ENCODE assay signal across 9 cellular contexts in genomic region chr9:117665601-117666377, GRCh38. TPM values are rescaled to one million over a fixed set of nuclear protein-coding genes. Genes with fewer than 3 reads are reported as not detected.
"Had no signal": no experiment of that assay in that cellular context is flagged by ENCODE, and none has a peak within 500 bp of the region (broad histone marks: within the 10 kb centered on the region; RNA-seq: fewer than 3 reads in every experiment).

No MANE protein-coding gene starts in this region.

- H3K27ac Mint-ChIP-seq: GM23338, HFFc6, IgD-negative memory B cell had no signal

- H3K9me3 Mint-ChIP-seq: HFFc6 had no signal

- H3K9me3 ChIP-seq: HAP-1 had no signal

- H2AFZ ChIP-seq: GM23338 had no signal

- H3K4me2 ChIP-seq: GM23338 had no signal

- H3K27ac ChIP-seq: HL-60 had no signal

- H3K4me1 Mint-ChIP-seq: GM23338, IgD-negative memory B cell had no signal

- H3K4me3 Mint-ChIP-seq: GM23338, HFFc6, IgD-negative memory B cell had no signal

- ATAC-seq: GM23338, HCT116, HepG2 had no signal

- FAIRE-seq: HepG2 had no signal

- H3K36me3 ChIP-seq: HAP-1 had no signal

- H3K36me3 Mint-ChIP-seq: IgD-negative memory B cell had no signal

- DNase-seq: H7, HFFc6, KG1 had no signal

- H3K4me3 ChIP-seq: GM23338, HAP-1 had no signal

RNA-seq across cellular contexts. Expression of gene TLR4, which starts 38.4 kb away (rescaled TPM):
- total RNA-seq: H7 had no signal
